ENCODE assay signal across 18 cellular contexts in genomic region chr12:22412581-22412980, GRCh38.
DNase-seq lines count a peak whose midpoint lies in the region; ATAC-seq and TF ChIP-seq lines count a peak whose summit lies in the region.
"Had no signal": no experiment of that assay in that cellular context is flagged by ENCODE, and none has a peak within 500 bp of the region (broad histone marks: within the 10 kb centered on the region; RNA-seq: fewer than 3 reads in every experiment).

No MANE protein-coding gene starts in this region.

- WGBS in gastroesophageal sphincter (ENCODE audit: low coverage in 1 of 2), 2 donors, result 21 to 31% methylated on average over 3 of the region's 3 CpGs

- no peak for TF ChIP-seq EP300 in gastroesophageal sphincter (IDR thresholded peaks at IDR 0.05)

- H3K4me3 ChIP-seq in gastroesophageal sphincter (no peak overlapping the region), breast epithelium (no peak overlapping the region)

- H3K9me3 Mint-ChIP-seq in activated CD4-positive, alpha-beta memory T cell treated with anti-CD3 and anti-CD28 coated beads for 36 hours, result no peaks in the 10 kb centered on the region
- no peaks in the 10 kb centered on the region for H3K9me3 Mint-ChIP-seq in activated CD4-positive, alpha-beta memory T cell treated with anti-CD3 and anti-CD28 coated beads, Interleukin-2, amount 10 ng/mL, durations not matched to agents 7 days and 5 days
- H3K9me3 Mint-ChIP-seq: HFFc6 had no signal

- peaks cover 56% of the 10 kb centered on the region for H3K4me1 Mint-ChIP-seq in activated CD4-positive, alpha-beta memory T cell treated with anti-CD3 and anti-CD28 coated beads for 36 hours (ENCODE audit: low read depth)
- peaks cover 43% of the 10 kb centered on the region for H3K4me1 Mint-ChIP-seq in activated CD4-positive, alpha-beta memory T cell treated with anti-CD3 and anti-CD28 coated beads, Interleukin-2, amount 10 ng/mL, durations not matched to agents 7 days and 5 days

- in situ Hi-C loops in SK-MEL-5 (cut with HindIII; ENCODE audit: low pct_unique_long_range_greater_than_20kb, low sequenced_read_pairs), result no loop called here

- H3K27ac Mint-ChIP-seq in activated CD4-positive, alpha-beta memory T cell treated with anti-CD3 and anti-CD28 coated beads for 36 hours, result peak overlapping the region; percentile 29
- no peak overlapping the region for H3K27ac Mint-ChIP-seq in activated CD4-positive, alpha-beta memory T cell treated with anti-CD3 and anti-CD28 coated beads, Interleukin-2, amount 10 ng/mL, durations not matched to agents 7 days and 5 days
- H3K27ac Mint-ChIP-seq: CD4-positive, CD25-positive, alpha-beta regulatory T cell; HFFc6 had no signal

- no peak overlapping the region for H3K4me3 Mint-ChIP-seq in activated CD4-positive, alpha-beta memory T cell treated with anti-CD3 and anti-CD28 coated beads for 36 hours
- no peak overlapping the region for H3K4me3 Mint-ChIP-seq in activated CD4-positive, alpha-beta memory T cell treated with anti-CD3 and anti-CD28 coated beads, Interleukin-2, amount 10 ng/mL, durations not matched to agents 7 days and 5 days
- H3K4me3 Mint-ChIP-seq: CD4-positive, CD25-positive, alpha-beta regulatory T cell; HFFc6 had no signal

- H3K4me1 ChIP-seq in gastroesophageal sphincter (peaks cover 5 to 69% (median 12%) of the 10 kb centered on the region in 3 donors), breast epithelium (peaks cover 0 to 18% of the 10 kb centered on the region in 2 donors)
- H3K4me1 ChIP-seq: BE2C had no signal

- no peaks in the 10 kb centered on the region for H3K27me3 Mint-ChIP-seq in activated CD4-positive, alpha-beta memory T cell treated with anti-CD3 and anti-CD28 coated beads for 36 hours
- H3K27me3 Mint-ChIP-seq in activated CD4-positive, alpha-beta memory T cell treated with anti-CD3 and anti-CD28 coated beads, Interleukin-2, amount 10 ng/mL, durations not matched to agents 7 days and 5 days, result peaks cover 2% of the 10 kb centered on the region
- H3K27me3 Mint-ChIP-seq: CD4-positive, CD25-positive, alpha-beta regulatory T cell had no signal

- H3K9me3 ChIP-seq in gastroesophageal sphincter (no peaks in the 10 kb centered on the region), breast epithelium (no peaks in the 10 kb centered on the region)
- H3K9me3 ChIP-seq: BE2C had no signal

- H3K36me3 Mint-ChIP-seq in activated CD4-positive, alpha-beta memory T cell treated with anti-CD3 and anti-CD28 coated beads for 36 hours, result no peaks in the 10 kb centered on the region
- no peaks in the 10 kb centered on the region for H3K36me3 Mint-ChIP-seq in activated CD4-positive, alpha-beta memory T cell treated with anti-CD3 and anti-CD28 coated beads, Interleukin-2, amount 10 ng/mL, durations not matched to agents 7 days and 5 days (ENCODE audit: low read depth)
- H3K36me3 Mint-ChIP-seq: CD4-positive, CD25-positive, alpha-beta regulatory T cell had no signal

- no peak for TF ChIP-seq POLR2A in gastroesophageal sphincter (IDR thresholded peaks at IDR 0.05)
- TF ChIP-seq POLR2A in breast epithelium (IDR thresholded peaks at IDR 0.05), result no peak

- peak overlapping the region in 3 of 4 donors; percentile 8 to 39 (median 23) for H3K27ac ChIP-seq in gastroesophageal sphincter
- H3K27ac ChIP-seq in breast epithelium, result peak overlapping the region in 1 of 2 donors; percentile 36

- intact Hi-C loops in activated CD4-positive, alpha-beta memory T cell treated with anti-CD3 and anti-CD28 coated beads for 36 hours (cut with micrococcal nuclease), result no loop called here
- intact Hi-C loops in breast epithelium (cut with DNase I; ENCODE audit: low total_unique reads), result no loop called here

- H3K27me3 ChIP-seq in gastroesophageal sphincter, result no peaks in the 10 kb centered on the region
- H3K27me3 ChIP-seq in breast epithelium, result no peaks in the 10 kb centered on the region
- H3K27me3 ChIP-seq: BE2C had no signal

- POLR2A ChIA-PET in activated CD4-positive, alpha-beta memory T cell treated with anti-CD3 and anti-CD28 coated beads for 36 hours (lab: Charles Lee), result interaction anchor here (0.6 kb wide), 1 partner anchor 202 kb away, joined by 3 read pairs; no protein-coding TSS in a partner anchor
- POLR2A ChIA-PET in activated CD4-positive, alpha-beta memory T cell treated with anti-CD3 and anti-CD28 coated beads, Interleukin-2, amount 10 ng/mL, durations not matched to agents 7 days and 5 days (lab: Charles Lee), result no interaction called here

- no peaks in the 10 kb centered on the region for H3K36me3 ChIP-seq in gastroesophageal sphincter
- no peaks in the 10 kb centered on the region for H3K36me3 ChIP-seq in breast epithelium
- H3K36me3 ChIP-seq: BE2C had no signal

- CTCF ChIA-PET in activated CD4-positive, alpha-beta memory T cell treated with anti-CD3 and anti-CD28 coated beads for 36 hours (lab: Charles Lee), result interaction anchor here (1.0 kb wide), 1 partner anchor 77 kb away, joined by 3 read pairs; no protein-coding TSS in a partner anchor
- CTCF ChIA-PET in activated CD4-positive, alpha-beta memory T cell treated with anti-CD3 and anti-CD28 coated beads, Interleukin-2, amount 10 ng/mL, durations not matched to agents 7 days and 5 days (lab: Charles Lee), result no interaction called here

- no peak for DNase-seq in activated CD4-positive, alpha-beta memory T cell treated with anti-CD3 and anti-CD28 coated beads for 36 hours
- no peak for DNase-seq in activated CD4-positive, alpha-beta memory T cell treated with anti-CD3 and anti-CD28 coated beads, Interleukin-2, amount 10 ng/mL, durations not matched to agents 7 days and 5 days
- DNase-seq in SK-MEL-5 (ENCODE audit: low read depth, low spot score), result peak; percentile 82
- DNase-seq in NCI-H2171 treated with DMSO at 0.1 percent for 48 hours (lab: John Stamatoyannopoulos, UW), result no peak
- DNase-seq in breast epithelium (ENCODE audit: low spot score in 2 of 2), result no peak
- DNase-seq: ACHN; BE2C; C1 segment of cervical spinal cord; Calu3; CD4-positive, CD25-positive, alpha-beta regulatory T cell; DMS79 treated with DMSO at 0.1 percent for 48 hours; GF-D8; GOT3; H7; HFFc6; IMR-90 had no signal

- ATAC-seq in gastroesophageal sphincter, result no peak
- ATAC-seq: HCT116 had no signal

- TF ChIP-seq CTCF in gastroesophageal sphincter (IDR thresholded peaks at IDR 0.05) (no peak), breast epithelium (IDR thresholded peaks at IDR 0.05) (no peak)
